1 cellular context compared by ENCODE assay signal in the genomic region with DNA sequence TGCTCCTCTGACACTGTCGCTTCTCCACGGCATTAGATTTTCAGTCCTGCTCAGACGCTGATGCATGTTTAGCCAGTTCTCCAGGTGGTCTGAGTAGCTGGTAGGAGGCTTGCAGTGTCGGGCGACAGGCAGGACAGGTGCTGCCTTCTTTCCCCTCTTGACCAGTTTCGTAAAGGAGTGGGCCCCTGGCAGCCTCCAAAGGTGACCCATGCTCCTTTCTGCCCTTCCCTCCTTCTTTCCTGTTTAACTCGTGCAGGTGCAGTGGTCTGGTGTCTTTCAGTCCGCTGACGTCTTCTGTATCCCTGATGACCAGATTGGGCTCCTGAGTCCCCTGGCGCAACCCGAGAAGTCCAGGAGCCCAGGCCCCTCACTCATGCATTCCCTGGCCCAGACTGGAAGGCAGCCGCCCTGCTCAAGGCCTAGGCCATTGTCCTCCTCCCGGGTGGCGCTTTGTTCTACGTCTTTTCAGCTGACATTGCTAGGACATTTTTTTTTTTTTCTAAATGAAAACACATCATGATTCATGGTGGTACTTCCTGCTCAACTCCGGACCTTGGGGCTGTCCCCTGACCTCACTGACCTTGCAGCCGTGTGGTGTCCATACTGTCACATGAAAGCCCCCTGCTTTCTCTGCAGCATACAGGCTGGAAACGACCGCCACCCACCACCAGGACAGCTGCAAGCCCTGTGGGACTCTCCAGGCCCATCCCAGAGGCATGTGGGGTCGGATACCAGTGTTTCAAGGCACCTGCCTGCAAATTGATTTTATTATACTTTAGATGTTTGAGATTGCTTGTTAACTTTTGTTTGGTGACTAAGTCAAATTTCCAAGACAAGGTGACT.
TF ChIP-seq lines count a peak whose summit lies in the region.

No MANE protein-coding gene starts in this region.

TF ChIP-seq in K562, 482 proteins besides CTCF, POLR2A, EP300 and RAD21 (continues in another document):
- TF ChIP-seq CHD4 (IDR thresholded peaks at IDR 0.05; ENCODE audit: insufficient read depth, insufficient replicate concordance, low read depth, low read length, poor library complexity, severe bottlenecking) (no peak), NCOA1 (IDR thresholded peaks at IDR 0.05; ENCODE audit: low read depth) (no peak), LEF1 (IDR thresholded peaks at IDR 0.05) (no peak), SP1 (CRISPR knock-in tag; IDR thresholded peaks at IDR 0.05) (no peak), CBX8 (IDR thresholded peaks at IDR 0.05; ENCODE audit: borderline replicate concordance, extremely low read depth, low read depth, low read length, poor library complexity, severe bottlenecking) (no peak), SRF (CRISPR knock-in tag; IDR thresholded peaks at IDR 0.05) (0 out of 4 replicates have a peak, but pooled peaks of 1 of the 2 experiments have one; percentile 48), SNRNP70 (optimal IDR thresholded peaks at IDR 0.05; ENCODE audit: low read depth, low read length) (no peak), MAZ (CRISPR knock-in tag; conservative IDR thresholded peaks at IDR 0.05 in 1 of 2, IDR thresholded peaks at IDR 0.05 in 1 of 2) (0 out of 4 replicates have a peak, but pooled peaks of 1 of the 2 experiments have one; percentile 14), SP2 (IDR thresholded peaks at IDR 0.05; ENCODE audit: extremely low read depth, low read depth, low read length, poor library complexity, severe bottlenecking) (no peak), ZNF76 (CRISPR knock-in tag; IDR thresholded peaks at IDR 0.05; ENCODE audit: borderline replicate concordance) (0 out of 2 replicates have a peak, but pooled peaks have one; percentile 24), JUNB (CRISPR knock-in tag; conservative IDR thresholded peaks at IDR 0.05) (no peak), ZFX (CRISPR knock-in tag; IDR thresholded peaks at IDR 0.05) (no peak), BRD9 (IDR thresholded peaks at IDR 0.05; ENCODE audit: low read depth, partially characterized antibody) (no peak), BHLHE40 (IDR thresholded peaks at IDR 0.05; ENCODE audit: low read length) (peak; percentile 5; the same call in 1 of the 2 replicates), SMARCC2 (IDR thresholded peaks at IDR 0.05; ENCODE audit: low read depth) (no peak), ZNF583 (CRISPR knock-in tag; IDR thresholded peaks at IDR 0.05) (0 out of 2 replicates have a peak, but pooled peaks have one; percentile 64), MTF1 (CRISPR knock-in tag; IDR thresholded peaks at IDR 0.05; ENCODE audit: borderline replicate concordance) (0 out of 2 replicates have a peak, but pooled peaks have one; percentile 38), PRMT5 (CRISPR knock-in tag; IDR thresholded peaks at IDR 0.05) (peak; percentile 78; the same call in 1 of the 2 replicates), SRSF1 (IDR thresholded peaks at IDR 0.05; ENCODE audit: low read depth, low read length) (no peak), ERF (CRISPR knock-in tag; IDR thresholded peaks at IDR 0.05) (0 out of 2 replicates have a peak, but pooled peaks have one; percentile 13), TEAD2 (tag; IDR thresholded peaks at IDR 0.05) (no peak), TRIM24 (IDR thresholded peaks at IDR 0.05) (no peak), PRDM10 (IDR thresholded peaks at IDR 0.05; ENCODE audit: partially characterized antibody) (no peak), SETDB1 (IDR thresholded peaks at IDR 0.05; ENCODE audit: low read length) (peak; percentile 65), HDAC6 (IDR thresholded peaks at IDR 0.05; ENCODE audit: low read depth, low read length) (0 out of 2 replicates have a peak, but pooled peaks have one; percentile 7), ZNF277 (CRISPR knock-in tag; IDR thresholded peaks at IDR 0.05; ENCODE audit: borderline replicate concordance) (0 out of 2 replicates have a peak, but pooled peaks have one; percentile 24), TCF3 (CRISPR knock-in tag; IDR thresholded peaks at IDR 0.05) (no peak), ZBTB11 (CRISPR knock-in tag; IDR thresholded peaks at IDR 0.05) (peak in 1 of 3 experiments; percentile 43; a peak in 1 of 6 replicates), SUPT5H (IDR thresholded peaks at IDR 0.05) (0 out of 2 replicates have a peak, but pooled peaks have one; percentile 17), NR3C1 (CRISPR knock-in tag; IDR thresholded peaks at IDR 0.05) (no peak), ZNF707 (CRISPR knock-in tag; conservative IDR thresholded peaks at IDR 0.05) (peak; percentile 24; the same call in 1 of the 2 replicates)
- TF ChIP-seq, protein P1, sequence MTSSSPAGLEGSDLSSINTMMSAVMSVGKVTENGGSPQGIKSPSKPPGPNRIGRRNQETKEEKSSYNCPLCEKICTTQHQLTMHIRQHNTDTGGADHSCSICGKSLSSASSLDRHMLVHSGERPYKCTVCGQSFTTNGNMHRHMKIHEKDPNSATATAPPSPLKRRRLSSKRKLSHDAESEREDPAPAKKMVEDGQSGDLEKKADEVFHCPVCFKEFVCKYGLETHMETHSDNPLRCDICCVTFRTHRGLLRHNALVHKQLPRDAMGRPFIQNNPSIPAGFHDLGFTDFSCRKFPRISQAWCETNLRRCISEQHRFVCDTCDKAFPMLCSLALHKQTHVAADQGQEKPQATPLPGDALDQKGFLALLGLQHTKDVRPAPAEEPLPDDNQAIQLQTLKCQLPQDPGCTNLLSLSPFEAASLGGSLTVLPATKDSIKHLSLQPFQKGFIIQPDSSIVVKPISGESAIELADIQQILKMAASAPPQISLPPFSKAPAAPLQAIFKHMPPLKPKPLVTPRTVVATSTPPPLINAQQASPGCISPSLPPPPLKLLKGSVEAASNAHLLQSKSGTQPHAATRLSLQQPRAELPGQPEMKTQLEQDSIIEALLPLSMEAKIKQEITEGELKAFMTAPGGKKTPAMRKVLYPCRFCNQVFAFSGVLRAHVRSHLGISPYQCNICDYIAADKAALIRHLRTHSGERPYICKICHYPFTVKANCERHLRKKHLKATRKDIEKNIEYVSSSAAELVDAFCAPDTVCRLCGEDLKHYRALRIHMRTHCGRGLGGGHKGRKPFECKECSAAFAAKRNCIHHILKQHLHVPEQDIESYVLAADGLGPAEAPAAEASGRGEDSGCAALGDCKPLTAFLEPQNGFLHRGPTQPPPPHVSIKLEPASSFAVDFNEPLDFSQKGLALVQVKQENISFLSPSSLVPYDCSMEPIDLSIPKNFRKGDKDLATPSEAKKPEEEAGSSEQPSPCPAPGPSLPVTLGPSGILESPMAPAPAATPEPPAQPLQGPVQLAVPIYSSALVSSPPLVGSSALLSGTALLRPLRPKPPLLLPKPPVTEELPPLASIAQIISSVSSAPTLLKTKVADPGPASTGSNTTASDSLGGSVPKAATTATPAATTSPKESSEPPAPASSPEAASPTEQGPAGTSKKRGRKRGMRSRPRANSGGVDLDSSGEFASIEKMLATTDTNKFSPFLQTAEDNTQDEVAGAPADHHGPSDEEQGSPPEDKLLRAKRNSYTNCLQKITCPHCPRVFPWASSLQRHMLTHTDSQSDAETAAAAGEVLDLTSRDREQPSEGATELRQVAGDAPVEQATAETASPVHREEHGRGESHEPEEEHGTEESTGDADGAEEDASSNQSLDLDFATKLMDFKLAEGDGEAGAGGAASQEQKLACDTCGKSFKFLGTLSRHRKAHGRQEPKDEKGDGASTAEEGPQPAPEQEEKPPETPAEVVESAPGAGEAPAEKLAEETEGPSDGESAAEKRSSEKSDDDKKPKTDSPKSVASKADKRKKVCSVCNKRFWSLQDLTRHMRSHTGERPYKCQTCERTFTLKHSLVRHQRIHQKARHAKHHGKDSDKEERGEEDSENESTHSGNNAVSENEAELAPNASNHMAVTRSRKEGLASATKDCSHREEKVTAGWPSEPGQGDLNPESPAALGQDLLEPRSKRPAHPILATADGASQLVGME (CRISPR knock-in tag; IDR thresholded peaks at IDR 0.05) = peak; percentile 52; the same call in 1 of the 2 replicates
- TF ChIP-seq, protein P2, sequence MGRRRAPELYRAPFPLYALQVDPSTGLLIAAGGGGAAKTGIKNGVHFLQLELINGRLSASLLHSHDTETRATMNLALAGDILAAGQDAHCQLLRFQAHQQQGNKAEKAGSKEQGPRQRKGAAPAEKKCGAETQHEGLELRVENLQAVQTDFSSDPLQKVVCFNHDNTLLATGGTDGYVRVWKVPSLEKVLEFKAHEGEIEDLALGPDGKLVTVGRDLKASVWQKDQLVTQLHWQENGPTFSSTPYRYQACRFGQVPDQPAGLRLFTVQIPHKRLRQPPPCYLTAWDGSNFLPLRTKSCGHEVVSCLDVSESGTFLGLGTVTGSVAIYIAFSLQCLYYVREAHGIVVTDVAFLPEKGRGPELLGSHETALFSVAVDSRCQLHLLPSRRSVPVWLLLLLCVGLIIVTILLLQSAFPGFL (CRISPR knock-in tag; IDR thresholded peaks at IDR 0.05) = no peak
- TF ChIP-seq, protein P3, sequence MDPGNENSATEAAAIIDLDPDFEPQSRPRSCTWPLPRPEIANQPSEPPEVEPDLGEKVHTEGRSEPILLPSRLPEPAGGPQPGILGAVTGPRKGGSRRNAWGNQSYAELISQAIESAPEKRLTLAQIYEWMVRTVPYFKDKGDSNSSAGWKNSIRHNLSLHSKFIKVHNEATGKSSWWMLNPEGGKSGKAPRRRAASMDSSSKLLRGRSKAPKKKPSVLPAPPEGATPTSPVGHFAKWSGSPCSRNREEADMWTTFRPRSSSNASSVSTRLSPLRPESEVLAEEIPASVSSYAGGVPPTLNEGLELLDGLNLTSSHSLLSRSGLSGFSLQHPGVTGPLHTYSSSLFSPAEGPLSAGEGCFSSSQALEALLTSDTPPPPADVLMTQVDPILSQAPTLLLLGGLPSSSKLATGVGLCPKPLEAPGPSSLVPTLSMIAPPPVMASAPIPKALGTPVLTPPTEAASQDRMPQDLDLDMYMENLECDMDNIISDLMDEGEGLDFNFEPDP (CRISPR knock-in tag; IDR thresholded peaks at IDR 0.05) = no peak
- TF ChIP-seq, protein P4, sequence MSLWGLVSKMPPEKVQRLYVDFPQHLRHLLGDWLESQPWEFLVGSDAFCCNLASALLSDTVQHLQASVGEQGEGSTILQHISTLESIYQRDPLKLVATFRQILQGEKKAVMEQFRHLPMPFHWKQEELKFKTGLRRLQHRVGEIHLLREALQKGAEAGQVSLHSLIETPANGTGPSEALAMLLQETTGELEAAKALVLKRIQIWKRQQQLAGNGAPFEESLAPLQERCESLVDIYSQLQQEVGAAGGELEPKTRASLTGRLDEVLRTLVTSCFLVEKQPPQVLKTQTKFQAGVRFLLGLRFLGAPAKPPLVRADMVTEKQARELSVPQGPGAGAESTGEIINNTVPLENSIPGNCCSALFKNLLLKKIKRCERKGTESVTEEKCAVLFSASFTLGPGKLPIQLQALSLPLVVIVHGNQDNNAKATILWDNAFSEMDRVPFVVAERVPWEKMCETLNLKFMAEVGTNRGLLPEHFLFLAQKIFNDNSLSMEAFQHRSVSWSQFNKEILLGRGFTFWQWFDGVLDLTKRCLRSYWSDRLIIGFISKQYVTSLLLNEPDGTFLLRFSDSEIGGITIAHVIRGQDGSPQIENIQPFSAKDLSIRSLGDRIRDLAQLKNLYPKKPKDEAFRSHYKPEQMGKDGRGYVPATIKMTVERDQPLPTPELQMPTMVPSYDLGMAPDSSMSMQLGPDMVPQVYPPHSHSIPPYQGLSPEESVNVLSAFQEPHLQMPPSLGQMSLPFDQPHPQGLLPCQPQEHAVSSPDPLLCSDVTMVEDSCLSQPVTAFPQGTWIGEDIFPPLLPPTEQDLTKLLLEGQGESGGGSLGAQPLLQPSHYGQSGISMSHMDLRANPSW (CRISPR knock-in tag; IDR thresholded peaks at IDR 0.05) = peak; percentile 80; the same call in 1 of the 2 replicates
